Comparison of ENCODE assay signal across 31 cellular contexts in genomic region chr5:25415970-25416369, GRCh38.
"Had no signal": no experiment of that assay in that cellular context is flagged by ENCODE, and none has a peak within 500 bp of the region (broad histone marks: within the 10 kb centered on the region; RNA-seq: fewer than 3 reads in every experiment).

No MANE protein-coding gene starts in this region.

- DNase-seq: activated CD4-positive, alpha-beta memory T cell treated with anti-CD3 and anti-CD28 coated beads, Interleukin-2, amount 10 ng/mL, durations not matched to agents 7 days and 5 days; activated CD4-positive, alpha-beta T cell treated with anti-CD3 and anti-CD28 coated beads for 1 hour; activated CD4-positive, alpha-beta T cell treated with anti-CD3 and anti-CD28 coated beads for 36 hours; activated CD4-positive, alpha-beta T cell treated with anti-CD3 and anti-CD28 coated beads for 48 hours; activated CD4-positive, alpha-beta T cell treated with anti-CD3 and anti-CD28 coated beads, Interleukin-2, amount 10 ng/mL, durations not matched to agents 7 days and 5 days; activated CD4-positive, alpha-beta T cell treated with anti-CD3 and anti-CD28 coated beads, Interleukin-2, amount 50 U/mL, for 48 hours; activated CD4-positive, CD25-positive, alpha-beta regulatory T cell; activated CD8-positive, alpha-beta memory T cell treated with anti-CD3 and anti-CD28 coated beads for 24 hours; activated CD8-positive, alpha-beta memory T cell treated with anti-CD3 and anti-CD28 coated beads, Interleukin-2, amount 10 ng/mL, durations not matched to agents 7 days and 5 days; activated CD8-positive, alpha-beta memory T cell treated with anti-CD3 and anti-CD28 coated beads, Interleukin-2, amount 50 U/mL, for 48 hours; activated CD8-positive, alpha-beta T cell treated with anti-CD3 and anti-CD28 coated beads, Interleukin-2, amount 10 ng/mL, durations not matched to agents 7 days and 5 days; activated effector memory CD4-positive, alpha-beta T cell treated with Interleukin-2 at 50 U/mL for 16 hours; activated gamma-delta T cell; activated naive CD4-positive, alpha-beta T cell treated with anti-CD3 and anti-CD28 coated beads, Interleukin-2, amount 10 ng/mL, durations not matched to agents 7 days and 5 days; activated naive CD4-positive, alpha-beta T cell treated with Interleukin-2 at 50 U/mL for 16 hours; activated naive CD8-positive, alpha-beta T cell treated with anti-CD3 and anti-CD28 coated beads, Interleukin-2, amount 10 ng/mL, durations not matched to agents 7 days and 5 days; activated naive CD8-positive, alpha-beta T cell treated with anti-CD3 and anti-CD28 coated beads, Interleukin-2, amount 50 U/mL, for 24 hours; activated T-cell treated with anti-CD3 and anti-CD28 coated beads, Interleukin-2, amount 50 U/mL, for 24 hours; activated T-cell treated with anti-CD3 and anti-CD28 coated beads, Interleukin-2, amount 50 U/mL, for 48 hours; amygdala; anterior cingulate cortex; caudate nucleus; T-helper 1 cell; T-helper 2 cell; T-helper 9 cell had no signal

- H3K27ac ChIP-seq: ascending aorta, cardiac muscle cell, VCaP had no signal

- H3K36me3 ChIP-seq: ascending aorta, cardiac muscle cell had no signal

- H3K27me3 ChIP-seq: ascending aorta, cardiac muscle cell had no signal

- H3K4me3 ChIP-seq: ascending aorta, cardiac muscle cell had no signal

- FAIRE-seq: bronchial epithelial cell, TTC549 had no signal

- H3K9me3 ChIP-seq: ascending aorta had no signal

- H3K4me1 ChIP-seq: ascending aorta had no signal

- ATAC-seq: activated CD4-positive, alpha-beta T cell treated with anti-CD3 and anti-CD28 coated beads for 36 hours; activated CD4-positive, CD25-positive, alpha-beta regulatory T cell treated with anti-CD3 and anti-CD28 coated beads, Interleukin-2, amount 50 U/mL, for 24 hours; activated CD8-positive, alpha-beta memory T cell treated with anti-CD3 and anti-CD28 coated beads, Interleukin-2, amount 10 ng/mL, durations not matched to agents 7 days and 5 days; activated CD8-positive, alpha-beta T cell treated with anti-CD3 and anti-CD28 coated beads, Interleukin-2, amount 10 ng/mL, durations not matched to agents 7 days and 5 days; activated naive CD8-positive, alpha-beta T cell treated with anti-CD3 and anti-CD28 coated beads, Interleukin-2, amount 50 U/mL, for 24 hours had no signal
